Comparison of ENCODE assay signal across 34 cellular contexts in the genomic region with DNA sequence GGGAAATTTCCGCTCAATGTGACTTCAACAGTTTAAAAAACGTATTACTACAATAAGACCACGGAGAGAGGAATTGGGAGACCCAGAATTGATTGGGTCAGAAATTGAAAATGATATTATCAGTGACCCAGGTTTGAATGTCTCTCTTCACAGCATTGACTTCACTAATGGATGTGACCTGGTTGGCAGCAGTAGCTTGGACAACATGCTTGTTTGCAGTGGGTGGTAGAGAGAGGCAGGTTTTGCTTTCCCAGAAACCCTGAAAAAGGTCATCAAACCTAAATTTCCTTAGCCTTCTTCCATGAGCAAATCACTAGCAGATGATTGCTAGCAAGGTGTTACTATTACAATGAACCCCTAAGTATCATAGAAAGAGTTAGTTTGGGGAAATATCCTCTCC.
"Had no signal": no experiment of that assay in that cellular context is flagged by ENCODE, and none has a peak within 500 bp of the region (broad histone marks: within the 10 kb centered on the region; RNA-seq: fewer than 3 reads in every experiment).

No MANE protein-coding gene starts in this region.

- H3K27me3 ChIP-seq: MG63 had no signal

- H3K9me3 ChIP-seq: MG63 had no signal

- H3K36me3 ChIP-seq: MG63 had no signal

- DNase-seq: Karpas-422, Kasumi-1, MG63, MM.1S, MV-4-11, NCI-H1048, NCI-H1092, NCI-H1092 treated with DMSO at 0.1 percent for 48 hours, NCI-H1105, NCI-H1105 treated with DMSO at 0.1 percent for 48 hours, NCI-H1417, NCI-H1417 treated with DMSO at 0.1 percent for 48 hours, NCI-H1436, NCI-H1436 treated with DMSO at 0.1 percent for 48 hours, NCI-H146, NCI-H1694, NCI-H1694 treated with DMSO at 0.1 percent for 48 hours, NCI-H187, NCI-H187 treated with DMSO at 0.1 percent for 48 hours, NCI-H1930, NCI-H2029, NCI-H2029 treated with DMSO at 0.1 percent for 48 hours, NCI-H2081, NCI-H2081 treated with DMSO at 0.1 percent for 48 hours, NCI-H2107, NCI-H2171, NCI-H2171 treated with DMSO at 0.1 percent for 48 hours, NCI-H2227 treated with DMSO at 0.1 percent for 48 hours, NCI-H226, NCI-H345, NCI-H446, NCI-H446 treated with DMSO at 0.1 percent for 48 hours, NCI-H510A, NCI-H510A treated with DMSO at 0.1 percent for 48 hours had no signal

- H3K4me3 ChIP-seq: MG63 had no signal
